Comparison of ENCODE assay signal across 9 cellular contexts in genomic region chr7:29035044-29035740, GRCh38.
DNase-seq lines count a peak whose midpoint lies in the region; ATAC-seq and TF ChIP-seq lines count a peak whose summit lies in the region.
"Had no signal": no experiment of that assay in that cellular context is flagged by ENCODE, and none has a peak within 500 bp of the region (broad histone marks: within the 10 kb centered on the region; RNA-seq: fewer than 3 reads in every experiment).

No MANE protein-coding gene starts in this region.

- H3K27ac Mint-ChIP-seq in activated naive CD4-positive, alpha-beta T cell treated with anti-CD3 and anti-CD28 coated beads, Interleukin-2, amount 50 U/mL, for 72 hours, result peak overlapping the region in 1 of 2 donors; percentile 10
- H3K27ac Mint-ChIP-seq in stimulated activated naive CD8-positive, alpha-beta T cell treated with anti-CD3 and anti-CD28 coated beads, Interleukin-15, amount 100 ng/mL, for 72 hours, result no peak overlapping the region
- H3K27ac Mint-ChIP-seq: CD4-positive, alpha-beta T cell had no signal

- no peaks in the 10 kb centered on the region for H3K36me3 Mint-ChIP-seq in activated naive CD4-positive, alpha-beta T cell treated with anti-CD3 and anti-CD28 coated beads, Interleukin-2, amount 50 U/mL, for 72 hours

- peak overlapping the region; percentile 44 for H3K27ac ChIP-seq in left ventricle myocardium inferior (replicated peaks)

- H3K9me3 Mint-ChIP-seq in activated naive CD4-positive, alpha-beta T cell treated with anti-CD3 and anti-CD28 coated beads, Interleukin-2, amount 50 U/mL, for 72 hours, result peaks cover 0 to 4% of the 10 kb centered on the region in 2 donors
- no peaks in the 10 kb centered on the region for H3K9me3 Mint-ChIP-seq in stimulated activated naive CD8-positive, alpha-beta T cell treated with anti-CD3 and anti-CD28 coated beads, Interleukin-15, amount 100 ng/mL, for 72 hours
- H3K9me3 Mint-ChIP-seq: CD4-positive, alpha-beta T cell had no signal

- no peak for TF ChIP-seq CTCF in left ventricle myocardium inferior (IDR thresholded peaks at IDR 0.05; ENCODE audit: borderline replicate concordance)

- DNase-seq in activated naive CD4-positive, alpha-beta T cell treated with anti-CD3 and anti-CD28 coated beads, Interleukin-2, amount 50 U/mL, for 72 hours (ENCODE audit: low spot score in 2 of 2), result peak in 1 of 2 donors; percentile 21
- DNase-seq in activated naive CD4-positive, alpha-beta T cell treated with Interleukin-2 at 50 U/mL for 16 hours, result no peak
- peak; percentile 32 to 49 for DNase-seq in activated T-cell treated with anti-CD3 and anti-CD28 coated beads, Interleukin-2, amount 50 U/mL, for 48 hours
- DNase-seq in left ventricle myocardium inferior (no peak), HT-29 (ENCODE audit: low spot score) (no peak), NCI-H2227 treated with DMSO at 0.1 percent for 48 hours (lab: John Stamatoyannopoulos, UW) (no peak), left colon (no peak)
- peak; percentile 5 to 42 for DNase-seq in stimulated activated naive CD8-positive, alpha-beta T cell treated with anti-CD3 and anti-CD28 coated beads, Interleukin-15, amount 100 ng/mL, for 72 hours
- DNase-seq: CD4-positive, alpha-beta T cell had no signal

- no peak overlapping the region for H3K4me3 ChIP-seq in left ventricle myocardium inferior

- peaks cover 19% of the 10 kb centered on the region for H3K4me1 Mint-ChIP-seq in stimulated activated naive CD8-positive, alpha-beta T cell treated with anti-CD3 and anti-CD28 coated beads, Interleukin-15, amount 100 ng/mL, for 72 hours

- H3K4me1 ChIP-seq in left ventricle myocardium inferior, result peaks cover 45% of the 10 kb centered on the region

- no peaks in the 10 kb centered on the region for H3K27me3 Mint-ChIP-seq in stimulated activated naive CD8-positive, alpha-beta T cell treated with anti-CD3 and anti-CD28 coated beads, Interleukin-15, amount 100 ng/mL, for 72 hours
- H3K27me3 Mint-ChIP-seq: CD4-positive, alpha-beta T cell had no signal

- peak; percentile 73 to 98 for ATAC-seq in activated naive CD4-positive, alpha-beta T cell treated with anti-CD3 and anti-CD28 coated beads, Interleukin-2, amount 50 U/mL, for 72 hours
- peak; percentile 97 for ATAC-seq in stimulated activated naive CD8-positive, alpha-beta T cell treated with anti-CD3 and anti-CD28 coated beads, Interleukin-15, amount 100 ng/mL, for 72 hours
- ATAC-seq in left colon, result no peak

- no peak overlapping the region for H3K4me3 Mint-ChIP-seq in stimulated activated naive CD8-positive, alpha-beta T cell treated with anti-CD3 and anti-CD28 coated beads, Interleukin-15, amount 100 ng/mL, for 72 hours
- H3K4me3 Mint-ChIP-seq: CD4-positive, alpha-beta T cell had no signal

- H3K36me3 ChIP-seq in left ventricle myocardium inferior, result no peaks in the 10 kb centered on the region

- intact Hi-C loops in left ventricle myocardium inferior (cut with micrococcal nuclease), result no loop called here
- intact Hi-C loops in left colon (cut with DNase I, micrococcal nuclease), result no loop called here

- no peaks in the 10 kb centered on the region for H3K27me3 ChIP-seq in left ventricle myocardium inferior (ENCODE audit: low read depth)

- H3K9me3 ChIP-seq in left ventricle myocardium inferior (replicated peaks), result no peaks in the 10 kb centered on the region

Comparison
In these comparisons a context has a peak if more than half of its experiments do, and no peak if none do; other contexts are left out.
1. DNase-seq: peak in activated T-cell treated with anti-CD3 and anti-CD28 coated beads, Interleukin-2, amount 50 U/mL, for 48 hours (2 of 2) and stimulated activated naive CD8-positive, alpha-beta T cell treated with anti-CD3 and anti-CD28 coated beads, Interleukin-15, amount 100 ng/mL, for 72 hours (2 of 2); none in activated naive CD4-positive, alpha-beta T cell treated with Interleukin-2 at 50 U/mL for 16 hours (single experiment), left ventricle myocardium inferior (single experiment), HT-29 (single experiment), NCI-H2227 treated with DMSO at 0.1 percent for 48 hours (single experiment) and left colon (0 of 2).